In the genomic region with DNA sequence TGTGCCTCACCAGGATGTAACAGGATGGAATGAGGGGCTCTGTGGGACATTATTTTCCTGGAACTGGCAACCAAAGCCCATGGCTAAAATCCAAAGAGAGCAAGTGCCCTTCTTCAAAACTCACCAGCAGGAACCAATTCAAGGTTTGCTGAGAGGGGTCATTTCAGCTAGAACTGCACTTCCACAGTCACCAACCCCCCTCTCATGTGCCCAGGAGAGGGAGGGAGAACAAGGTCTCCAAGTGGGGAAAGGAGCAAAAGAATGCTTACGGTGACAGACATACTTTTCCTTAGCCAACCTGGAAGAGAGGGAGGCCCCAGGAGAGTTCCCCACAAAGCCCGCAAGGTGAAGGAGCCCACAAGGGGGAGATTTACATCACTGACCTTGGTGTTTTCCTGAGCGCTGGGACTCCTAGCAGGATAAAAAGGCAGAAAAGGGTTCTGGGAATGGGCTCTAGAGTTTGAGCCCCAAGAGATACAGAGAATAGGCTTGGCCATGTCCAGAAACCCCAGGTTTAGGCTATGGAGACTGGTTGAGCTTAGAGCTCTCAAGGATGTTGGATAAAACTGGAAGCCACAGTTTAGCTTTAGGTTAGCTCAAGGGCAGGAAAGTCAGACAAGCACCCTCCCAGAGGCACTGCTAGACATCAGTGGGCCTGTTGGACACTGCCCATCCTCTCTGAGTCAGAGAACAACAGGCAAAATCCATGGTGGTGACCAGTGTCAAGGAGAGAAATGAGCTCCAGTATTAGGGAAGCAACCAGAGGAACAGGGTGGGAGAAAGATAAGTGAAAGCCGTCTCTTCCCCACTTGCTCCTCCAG, we compare ENCODE assay signal across 15 cellular contexts.
DNase-seq lines count a peak whose midpoint lies in the region; ATAC-seq and TF ChIP-seq lines count a peak whose summit lies in the region.
"Had no signal": no experiment of that assay in that cellular context is flagged by ENCODE, and none has a peak within 500 bp of the region (broad histone marks: within the 10 kb centered on the region; RNA-seq: fewer than 3 reads in every experiment).

No MANE protein-coding gene starts in this region.

- no peak for TF ChIP-seq POLR2A in upper lobe of left lung (IDR thresholded peaks at IDR 0.05)

- WGBS in upper lobe of left lung, 2 donors, result 85 to 88% methylated on average over 4 of the region's 4 CpGs

- H3K27me3 ChIP-seq in MG63, result no peaks in the 10 kb centered on the region
- H3K27me3 ChIP-seq in foreskin keratinocyte, result no peaks in the 10 kb centered on the region
- H3K27me3 ChIP-seq in upper lobe of left lung, result no peaks in the 10 kb centered on the region
- H3K27me3 ChIP-seq: cardiac muscle cell had no signal

- H3K4me3 ChIP-seq in MG63, result no peak overlapping the region
- no peak overlapping the region for H3K4me3 ChIP-seq in mucosa of descending colon
- H3K4me3 ChIP-seq in upper lobe of left lung, result no peak overlapping the region
- H3K4me3 ChIP-seq: cardiac muscle cell had no signal

- ATAC-seq in foreskin keratinocyte (peak; percentile 29), mucosa of descending colon (peak; percentile 25), upper lobe of left lung (ENCODE audit: low FRiP score in 2 of 2) (peak; percentile 30 to 87)
- ATAC-seq: activated naive CD4-positive, alpha-beta T cell treated with anti-CD3 and anti-CD28 coated beads, Interleukin-2, amount 50 U/mL, for 72 hours; stimulated activated naive CD8-positive, alpha-beta T cell treated with anti-CD3 and anti-CD28 coated beads, Interleukin-15, Interleukin-2, amounts not matched to agents 100 U/mL and 50 U/mL, for 24 hours had no signal

- H3K4me1 ChIP-seq in foreskin keratinocyte (no peaks in the 10 kb centered on the region), mucosa of descending colon (ENCODE audit: low read depth) (no peaks in the 10 kb centered on the region), upper lobe of left lung (no peaks in the 10 kb centered on the region)

- TF ChIP-seq CTCF in foreskin keratinocyte (conservative IDR thresholded peaks at IDR 0.05), result no peak
- no peak for TF ChIP-seq CTCF in mucosa of descending colon (IDR thresholded peaks at IDR 0.05)
- no peak for TF ChIP-seq CTCF in upper lobe of left lung (IDR thresholded peaks at IDR 0.05)
- TF ChIP-seq CTCF in GM10266 (IDR thresholded peaks at IDR 0.05; ENCODE audit: control insufficient read depth, insufficient read depth, low read depth, missing control alignments), result no peak

- DNase-seq in MG63, result peak; percentile 30
- no peak for DNase-seq in foreskin keratinocyte
- no peak for DNase-seq in mucosa of descending colon
- no peak for DNase-seq in upper lobe of left lung
- DNase-seq in activated CD8-positive, alpha-beta memory T cell treated with anti-CD3 and anti-CD28 coated beads, Interleukin-2, amount 50 U/mL, for 4 hours, result no peak
- DNase-seq in GM10266 (ENCODE audit: extremely low spot score), result no peak
- no peak for DNase-seq in NCI-H774 (lab: John Stamatoyannopoulos, UW)
- DNase-seq: activated CD4-positive, alpha-beta T cell treated with anti-CD3 and anti-CD28 coated beads, Interleukin-2, amount 10 ng/mL, durations not matched to agents 24 days and 14 days; activated T-cell treated with anti-CD3 and anti-CD28 coated beads for 4 hours; Karpas-422; NCI-H1436; NCI-H2227 treated with DMSO at 0.1 percent for 48 hours; stimulated activated naive CD8-positive, alpha-beta T cell treated with anti-CD3 and anti-CD28 coated beads, Interleukin-15, Interleukin-2, amounts not matched to agents 100 U/mL and 50 U/mL, for 24 hours had no signal

- intact Hi-C loops in mucosa of descending colon (cut with DNase I, micrococcal nuclease), result no loop called here

- H3K27ac ChIP-seq in foreskin keratinocyte (no peak overlapping the region), upper lobe of left lung (no peak overlapping the region)
- H3K27ac ChIP-seq: cardiac muscle cell had no signal

- H3K36me3 ChIP-seq in MG63 (no peaks in the 10 kb centered on the region), mucosa of descending colon (ENCODE audit: low read depth) (no peaks in the 10 kb centered on the region), upper lobe of left lung (no peaks in the 10 kb centered on the region)
- H3K36me3 ChIP-seq: cardiac muscle cell had no signal

- H3K9me3 ChIP-seq in MG63, result no peaks in the 10 kb centered on the region
- no peaks in the 10 kb centered on the region for H3K9me3 ChIP-seq in mucosa of descending colon
- no peaks in the 10 kb centered on the region for H3K9me3 ChIP-seq in upper lobe of left lung

- TF ChIP-seq EP300 in upper lobe of left lung (IDR thresholded peaks at IDR 0.05), result no peak
